ENCODE assay signal across 8 cellular contexts in the genomic region with DNA sequence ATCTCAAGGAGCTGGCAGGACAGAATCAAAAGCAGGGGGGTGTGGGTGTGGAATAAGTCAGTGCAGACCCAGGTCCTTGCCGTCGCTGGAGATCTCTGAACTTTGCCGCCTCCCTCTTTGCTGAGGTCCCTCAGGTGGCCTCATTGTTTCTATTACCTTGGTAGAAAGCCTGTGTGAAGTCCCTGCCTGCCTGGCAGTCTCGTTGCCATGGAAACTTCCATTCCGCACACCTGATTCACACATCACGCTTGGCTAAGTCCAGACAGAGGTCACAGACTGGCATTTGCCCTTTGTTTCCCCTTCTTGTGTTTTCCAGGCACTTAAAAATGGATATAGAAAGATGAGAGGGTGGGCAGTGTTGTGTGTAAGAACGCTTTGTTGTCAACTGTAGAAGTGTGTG.
DNase-seq lines count a peak whose midpoint lies in the region; ATAC-seq and TF ChIP-seq lines count a peak whose summit lies in the region.
"Had no signal": no experiment of that assay in that cellular context is flagged by ENCODE, and none has a peak within 500 bp of the region (broad histone marks: within the 10 kb centered on the region; RNA-seq: fewer than 3 reads in every experiment).

No MANE protein-coding gene starts in this region.

- ATAC-seq in GM18873 (IDR thresholded peaks at IDR 0.05; ENCODE audit: low FRiP score, unreplicated experiment) (peak; percentile 85), HG03442 (IDR thresholded peaks at IDR 0.05; ENCODE audit: unreplicated experiment) (peak; percentile 82), activated B cell treated with CpG ODN at 0.5 μM for 24 hours (ENCODE audit: low read depth) (peak; percentile 54), omental fat pad (ENCODE audit: low FRiP score) (peak; percentile 44), GM21515 (IDR thresholded peaks at IDR 0.05; ENCODE audit: unreplicated experiment) (no peak), HG03571 (IDR thresholded peaks at IDR 0.05; ENCODE audit: unreplicated experiment) (no peak)

- TF ChIP-seq CTCF in activated B cell treated with CpG ODN at 0.5 μM for 24 hours (IDR thresholded peaks at IDR 0.05) (no peak), omental fat pad (IDR thresholded peaks at IDR 0.05) (no peak)

- no peaks in the 10 kb centered on the region for H3K27me3 Mint-ChIP-seq in activated B cell treated with CpG ODN at 0.5 μM for 24 hours

- CTCF ChIA-PET in activated B cell treated with CpG ODN at 0.5 μM for 24 hours (lab: Charles Lee), result no interaction called here

- intact Hi-C loops in activated B cell treated with CpG ODN at 0.5 μM for 24 hours (cut with micrococcal nuclease) (loop anchor here (2.0 kb wide), 1 partner anchor 67 kb away; no protein-coding TSS in a partner anchor), cardiac septum (cut with DNase I) (no loop called here)

- POLR2A ChIA-PET in activated B cell treated with CpG ODN at 0.5 μM for 24 hours (lab: Charles Lee), result no interaction called here

- no peak overlapping the region for H3K4me3 Mint-ChIP-seq in activated B cell treated with CpG ODN at 0.5 μM for 24 hours

- peaks cover 5% of the 10 kb centered on the region for H3K4me1 Mint-ChIP-seq in activated B cell treated with CpG ODN at 0.5 μM for 24 hours

- H3K27ac Mint-ChIP-seq in activated B cell treated with CpG ODN at 0.5 μM for 24 hours, result no peak overlapping the region

- H3K36me3 Mint-ChIP-seq in activated B cell treated with CpG ODN at 0.5 μM for 24 hours (ENCODE audit: low read depth), result no peaks in the 10 kb centered on the region

- no peak for DNase-seq in activated B cell treated with CpG ODN at 0.5 μM for 24 hours
- DNase-seq in omental fat pad (ENCODE audit: low spot score), result no peak
- DNase-seq in cardiac septum (ENCODE audit: low spot score), result no peak
- DNase-seq: left cardiac atrium had no signal

- peaks cover 2% of the 10 kb centered on the region for H3K9me3 Mint-ChIP-seq in activated B cell treated with CpG ODN at 0.5 μM for 24 hours

Comparison
In these comparisons a context has a peak if more than half of its experiments do, and no peak if none do; other contexts are left out.
1. ATAC-seq: peak in GM18873 (single experiment), HG03442 (single experiment), activated B cell treated with CpG ODN at 0.5 μM for 24 hours (single experiment) and omental fat pad (single experiment); none in GM21515 (single experiment) and HG03571 (single experiment).